Comparison of ENCODE assay signal across 15 cellular contexts in the genomic region with DNA sequence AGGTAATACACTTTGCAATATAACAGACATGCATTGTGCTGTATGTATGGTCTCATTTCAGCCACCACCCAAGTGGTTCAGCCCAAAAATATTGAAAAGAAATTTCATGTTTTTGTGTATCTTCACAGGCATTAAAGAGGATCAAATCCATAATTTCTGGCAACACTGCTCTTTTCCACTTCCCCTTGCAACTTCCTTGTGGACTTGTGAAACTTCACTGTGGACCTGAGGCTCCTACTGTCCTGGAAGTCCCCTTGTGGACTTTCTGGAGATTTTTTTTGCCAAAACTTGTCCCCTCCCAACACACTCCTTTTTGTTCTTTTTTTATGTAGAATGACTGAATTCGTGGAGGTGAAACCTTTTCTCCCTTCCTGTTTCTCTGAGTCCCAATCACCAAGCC. TPM values are rescaled to one million over a fixed set of nuclear protein-coding genes. Genes with fewer than 3 reads are reported as not detected.
DNase-seq lines count a peak whose midpoint lies in the region; ATAC-seq, FAIRE-seq and TF ChIP-seq lines count a peak whose summit lies in the region.
"Had no signal": no experiment of that assay in that cellular context is flagged by ENCODE, and none has a peak within 500 bp of the region (broad histone marks: within the 10 kb centered on the region; RNA-seq: fewer than 3 reads in every experiment).

No MANE protein-coding gene starts in this region.

- DNase-seq in activated T-cell treated with anti-CD3 and anti-CD28 coated beads, Interleukin-2, amount 50 U/mL, for 4 hours = no peak
- DNase-seq in activated T-cell treated with anti-CD3 and anti-CD28 coated beads for 4 hours = no peak
- no peak for DNase-seq in activated T-helper 2 cell treated with anti-CD3 and anti-CD28 coated beads, Interferon-gamma antibody, Interleukin-2, Interleukin-4, amounts not matched to agents 10 μg/mL and 5 μg/mL and 100 μg/mL, durations not matched to agents 14 hours and 24 hours and 36 hours (ENCODE audit: low spot score)
- DNase-seq in HEK293T (ENCODE audit: extremely low spot score) = no peak
- DNase-seq in D721Med (ENCODE audit: insufficient read length, low spot score) = no peak
- DNase-seq: DMS79, foreskin keratinocyte, Karpas-422, NCI-H187 treated with DMSO at 0.1 percent for 48 hours, NCI-H524 treated with DMSO at 0.1 percent for 48 hours, pancreas had no signal

- no peak overlapping the region for H3K4me3 ChIP-seq in skeletal muscle tissue (ENCODE audit: low read length in 3 of 3)
- H3K4me3 ChIP-seq: pancreas had no signal

- H3K9ac ChIP-seq in skeletal muscle tissue (ENCODE audit: low read depth in 1 of 3, low read length in 3 of 3) = no peak overlapping the region

- TF ChIP-seq CTCF in D721Med (IDR thresholded peaks at IDR 0.05; ENCODE audit: insufficient read depth, missing control alignments) = no peak

- peak overlapping the region; percentile 70 for H3K4me3 Mint-ChIP-seq in activated T-cell treated with anti-CD3 and anti-CD28 coated beads, Interleukin-2, amount 50 U/mL, for 4 hours
- peak overlapping the region; percentile 54 for H3K4me3 Mint-ChIP-seq in activated T-helper 2 cell treated with anti-CD3 and anti-CD28 coated beads, Interferon-gamma antibody, Interleukin-2, Interleukin-4, amounts not matched to agents 10 μg/mL and 5 μg/mL and 100 μg/mL, durations not matched to agents 14 hours and 24 hours and 36 hours (ENCODE audit: low read depth)
- H3K4me3 Mint-ChIP-seq: type B pancreatic cell had no signal

- peak overlapping the region; percentile 52 for H3K27ac ChIP-seq in skeletal muscle tissue (ENCODE audit: low read depth, low read length)
- H3K27ac ChIP-seq: foreskin keratinocyte, pancreas had no signal

- H3K36me3 Mint-ChIP-seq in activated T-cell treated with anti-CD3 and anti-CD28 coated beads, Interleukin-2, amount 50 U/mL, for 4 hours (ENCODE audit: insufficient read depth) = peaks cover 9% of the 10 kb centered on the region
- peaks cover 37% of the 10 kb centered on the region for H3K36me3 Mint-ChIP-seq in activated T-helper 2 cell treated with anti-CD3 and anti-CD28 coated beads, Interferon-gamma antibody, Interleukin-2, Interleukin-4, amounts not matched to agents 10 μg/mL and 5 μg/mL and 100 μg/mL, durations not matched to agents 14 hours and 24 hours and 36 hours (ENCODE audit: low read depth)
- H3K36me3 Mint-ChIP-seq: type B pancreatic cell had no signal

- intact Hi-C loops in activated T-helper 2 cell treated with anti-CD3 and anti-CD28 coated beads, Interferon-gamma antibody, Interleukin-2, Interleukin-4, amounts not matched to agents 10 μg/mL and 5 μg/mL and 100 μg/mL, durations not matched to agents 14 hours and 24 hours and 36 hours (cut with micrococcal nuclease) = loop anchor here (1.0 to 5.0 kb wide), 8 partner anchors 68 to 396 kb away; a partner anchor contains a TSS

- no peaks in the 10 kb centered on the region for H3K9me3 ChIP-seq in skeletal muscle tissue (ENCODE audit: control insufficient read depth in 3 of 3, low read length in 3 of 3)
- H3K9me3 ChIP-seq: pancreas had no signal

- no peaks in the 10 kb centered on the region for H3K27me3 Mint-ChIP-seq in activated T-cell treated with anti-CD3 and anti-CD28 coated beads, Interleukin-2, amount 50 U/mL, for 4 hours (ENCODE audit: low read depth)
- no peaks in the 10 kb centered on the region for H3K27me3 Mint-ChIP-seq in activated T-helper 2 cell treated with anti-CD3 and anti-CD28 coated beads, Interferon-gamma antibody, Interleukin-2, Interleukin-4, amounts not matched to agents 10 μg/mL and 5 μg/mL and 100 μg/mL, durations not matched to agents 14 hours and 24 hours and 36 hours (ENCODE audit: low read depth)
- H3K27me3 Mint-ChIP-seq: type B pancreatic cell had no signal

- H3K4me1 ChIP-seq in skeletal muscle tissue (ENCODE audit: control insufficient read depth in 3 of 3, insufficient read depth in 3 of 3, low read length in 3 of 3) = peaks cover 0 to 4% (median 0%) of the 10 kb centered on the region in 3 donors
- H3K4me1 ChIP-seq: foreskin keratinocyte had no signal

- no peaks in the 10 kb centered on the region for H3K9me3 Mint-ChIP-seq in activated T-cell treated with anti-CD3 and anti-CD28 coated beads, Interleukin-2, amount 50 U/mL, for 4 hours
- H3K9me3 Mint-ChIP-seq in activated T-helper 2 cell treated with anti-CD3 and anti-CD28 coated beads, Interferon-gamma antibody, Interleukin-2, Interleukin-4, amounts not matched to agents 10 μg/mL and 5 μg/mL and 100 μg/mL, durations not matched to agents 14 hours and 24 hours and 36 hours = no peaks in the 10 kb centered on the region
- H3K9me3 Mint-ChIP-seq: type B pancreatic cell had no signal

- H3K36me3 ChIP-seq in skeletal muscle tissue (ENCODE audit: control insufficient read depth in 3 of 3, insufficient read depth in 3 of 3, low read length in 3 of 3) = no peaks in the 10 kb centered on the region
- H3K36me3 ChIP-seq: pancreas had no signal

- POLR2A ChIA-PET in HEK293T (lab: Yijun Ruan, JAX) = no interaction called here

- no peaks in the 10 kb centered on the region for H3K27me3 ChIP-seq in skeletal muscle tissue (ENCODE audit: control insufficient read depth in 3 of 3, insufficient read depth in 3 of 3, low read length in 3 of 3)
- H3K27me3 ChIP-seq: foreskin keratinocyte, pancreas had no signal

- no peak for FAIRE-seq in D721Med (lab: Jason Lieb, UNC)
- FAIRE-seq: pancreas had no signal

- peaks cover 81% of the 10 kb centered on the region for H3K4me1 Mint-ChIP-seq in activated T-cell treated with anti-CD3 and anti-CD28 coated beads, Interleukin-2, amount 50 U/mL, for 4 hours (ENCODE audit: low read depth)
- H3K4me1 Mint-ChIP-seq in activated T-helper 2 cell treated with anti-CD3 and anti-CD28 coated beads, Interferon-gamma antibody, Interleukin-2, Interleukin-4, amounts not matched to agents 10 μg/mL and 5 μg/mL and 100 μg/mL, durations not matched to agents 14 hours and 24 hours and 36 hours (ENCODE audit: low read depth) = peaks cover 79% of the 10 kb centered on the region

- ATAC-seq in activated T-cell treated with anti-CD3 and anti-CD28 coated beads, Interleukin-2, amount 50 U/mL, for 4 hours = no peak
- ATAC-seq in HG03280 (IDR thresholded peaks at IDR 0.05; ENCODE audit: unreplicated experiment) (peak; percentile 1), HG02610 (IDR thresholded peaks at IDR 0.05; ENCODE audit: unreplicated experiment) (no peak)
- ATAC-seq: foreskin keratinocyte had no signal

- CTCF ChIA-PET in HEK293T (lab: Yijun Ruan, JAX) = no interaction called here

- H3K27ac Mint-ChIP-seq in activated T-helper 2 cell treated with anti-CD3 and anti-CD28 coated beads, Interferon-gamma antibody, Interleukin-2, Interleukin-4, amounts not matched to agents 10 μg/mL and 5 μg/mL and 100 μg/mL, durations not matched to agents 14 hours and 24 hours and 36 hours = peak overlapping the region; percentile 93
- H3K27ac Mint-ChIP-seq: type B pancreatic cell had no signal

TF ChIP-seq in HEK293T, 16 proteins besides CTCF, POLR2A, EP300 and RAD21:
- TF ChIP-seq CTBP1 (IDR thresholded peaks at IDR 0.05; ENCODE audit: borderline replicate concordance) (no peak), LEF1 (IDR thresholded peaks at IDR 0.05; ENCODE audit: borderline replicate concordance) (no peak), ELF4 (IDR thresholded peaks at IDR 0.05) (no peak)

RNA-seq across cellular contexts. Expression of a gene that starts 14.3 kb away (rescaled TPM):
- total RNA-seq in activated T-cell treated with anti-CD3 and anti-CD28 coated beads, Interleukin-2, amount 50 U/mL, for 4 hours = 1 to 10 TPM; 4.0 to 5.6 (median 4.8) TPM
- total RNA-seq in activated T-helper 2 cell treated with anti-CD3 and anti-CD28 coated beads, Interferon-gamma antibody, Interleukin-2, Interleukin-4, amounts not matched to agents 10 μg/mL and 5 μg/mL and 100 μg/mL, durations not matched to agents 14 hours and 24 hours and 36 hours = 17.0 and 20.9 TPM in 2 replicates
- total RNA-seq in skeletal muscle tissue = 6.3 TPM
